In the genomic region with DNA sequence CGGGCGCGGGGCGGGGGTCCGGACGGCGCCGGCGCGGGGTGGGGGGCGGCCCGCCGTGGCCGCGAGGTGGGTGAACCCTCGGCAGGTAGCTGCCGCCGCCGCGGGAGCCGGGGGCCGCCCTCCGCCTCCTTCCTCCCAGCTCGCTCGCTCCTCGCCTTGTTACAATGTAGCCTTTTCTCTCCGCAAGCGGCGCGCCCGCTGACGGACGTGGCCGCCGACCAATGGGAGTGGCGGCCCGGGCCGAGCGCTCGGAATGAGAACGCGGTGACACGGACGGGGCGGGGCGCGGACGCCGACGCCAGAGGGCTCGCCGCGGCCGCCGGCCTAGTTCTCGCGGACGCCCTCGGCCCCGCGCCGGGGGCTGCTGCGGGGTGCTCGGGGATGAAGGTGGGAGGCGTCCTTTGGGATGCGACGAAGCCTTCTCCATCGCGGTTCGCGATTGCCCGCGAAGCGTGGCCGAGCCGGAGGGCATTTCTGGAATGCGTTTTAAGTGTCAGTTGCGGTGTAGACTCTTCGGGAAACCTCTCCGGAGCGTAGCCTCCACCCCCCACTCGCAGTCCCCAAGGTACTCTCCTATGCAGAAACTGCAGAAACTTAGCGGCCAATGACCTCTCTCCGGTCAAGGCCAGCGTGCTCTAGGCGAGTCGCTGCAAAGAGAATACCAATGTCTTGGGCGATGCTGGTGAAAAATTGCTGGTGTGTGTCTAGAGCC, we compare ENCODE assay signal across 8 cellular contexts. TPM values are rescaled to one million over a fixed set of nuclear protein-coding genes. Genes with fewer than 3 reads are reported as not detected.
DNase-seq lines count a peak whose midpoint lies in the region; ATAC-seq and TF ChIP-seq lines count a peak whose summit lies in the region.

No MANE protein-coding gene starts in this region.

- H3K27me3 ChIP-seq in PC-3 (ENCODE audit: low read length): no peaks in the 10 kb centered on the region

- peak overlapping the region; percentile 73 for H3K27ac Mint-ChIP-seq in activated T-cell treated with anti-CD3 and anti-CD28 coated beads, Interleukin-2, amount 50 U/mL, for 24 hours

- peak overlapping the region; percentile 82 for H3K9ac ChIP-seq in PC-3 (ENCODE audit: low read length)

- DNase-seq in DMS153 treated with DMSO at 0.1 percent for 48 hours (lab: John Stamatoyannopoulos, UW; ENCODE audit: unreplicated experiment): peak; percentile 84
- peak; percentile 89 for DNase-seq in Jurkat, Clone E6-1 (ENCODE audit: low read depth, low spot score)
- DNase-seq in PC-3: peak; percentile 96
- peak; percentile 94 for DNase-seq in activated T-cell treated with anti-CD3 and anti-CD28 coated beads, Interleukin-2, amount 50 U/mL, for 24 hours
- DNase-seq in erythroblast (lab: John Stamatoyannopoulos, UW): peak; percentile 97 to 98
- peak; percentile 95 for DNase-seq in mucosa of gallbladder (ENCODE audit: low spot score)
- DNase-seq in stimulated activated CD8-positive, alpha-beta memory T cell treated with anti-CD3 and anti-CD28 coated beads, Interleukin-4, amount 100 ng/mL, for 1 hour (ENCODE audit: low read depth in 2 of 2, low spot score in 1 of 2): peak; percentile 79 to 85

- no peaks in the 10 kb centered on the region for H3K9me3 Mint-ChIP-seq in activated T-cell treated with anti-CD3 and anti-CD28 coated beads, Interleukin-2, amount 50 U/mL, for 24 hours

- POLR2A ChIA-PET in PC-3 (lab: Charles Lee; ENCODE audit: unreplicated experiment): interaction anchor here (0.6 kb wide), 1 partner anchor 974 kb away, joined by 3 read pairs; no protein-coding TSS in a partner anchor

- peak overlapping the region; percentile 83 for H3K4me3 Mint-ChIP-seq in activated T-cell treated with anti-CD3 and anti-CD28 coated beads, Interleukin-2, amount 50 U/mL, for 24 hours

- no peaks in the 10 kb centered on the region for H3F3A ChIP-seq in PC-3 (ENCODE audit: low read length, unreplicated experiment)

- peak; percentile 82 for TF ChIP-seq POLR2A in erythroblast (IDR thresholded peaks at IDR 0.05; ENCODE audit: low read length)

- no peaks in the 10 kb centered on the region for H3K36me3 Mint-ChIP-seq in activated T-cell treated with anti-CD3 and anti-CD28 coated beads, Interleukin-2, amount 50 U/mL, for 24 hours (ENCODE audit: low read depth)

- no peaks in the 10 kb centered on the region for H3K9me3 ChIP-seq in PC-3 (ENCODE audit: low read length)

- TF ChIP-seq CTCF in PC-3 (conservative IDR thresholded peaks at IDR 0.05; ENCODE audit: low read depth, low read length): no peak

- peaks cover 27% of the 10 kb centered on the region for H3K4me1 Mint-ChIP-seq in activated T-cell treated with anti-CD3 and anti-CD28 coated beads, Interleukin-2, amount 50 U/mL, for 24 hours (ENCODE audit: low read depth)

- peaks cover 31% of the 10 kb centered on the region for H3K79me2 ChIP-seq in PC-3 (ENCODE audit: low read length)

- BruUV-seq in PC-3 (replicated peaks; lab: Mats Ljungman, UMichigan): no TSS peak

- no peaks in the 10 kb centered on the region for H3K9me2 ChIP-seq in PC-3 (replicated peaks; ENCODE audit: low read length)

- peak overlapping the region; percentile 100 for H3K4me2 ChIP-seq in PC-3 (ENCODE audit: low read length)

- peak overlapping the region; percentile 25; the same call in 1 of the 2 replicates for H3K27ac ChIP-seq in PC-3 (ENCODE audit: low read length)

- peaks cover 34% of the 10 kb centered on the region for H3K27me3 Mint-ChIP-seq in activated T-cell treated with anti-CD3 and anti-CD28 coated beads, Interleukin-2, amount 50 U/mL, for 24 hours

- ATAC-seq in GM21723 (IDR thresholded peaks at IDR 0.05; ENCODE audit: unreplicated experiment): peak; percentile 98
- peak; percentile 97 for ATAC-seq in PC-3

- H3K36me3 ChIP-seq in PC-3 (ENCODE audit: low read depth, low read length): no peaks in the 10 kb centered on the region

- H3K4me3 ChIP-seq in Jurkat, Clone E6-1 (ENCODE audit: low read length): peak overlapping the region; percentile 84
- peak overlapping the region; percentile 98 for H3K4me3 ChIP-seq in PC-3 (ENCODE audit: low read length)

- intact Hi-C loops in PC-3 (cut with micrococcal nuclease): no loop called here

- CTCF ChIA-PET in PC-3 (lab: Charles Lee): no interaction called here

- peak overlapping the region; percentile 97 for H2AFZ ChIP-seq in PC-3 (ENCODE audit: low read length)

- H4K20me1 ChIP-seq in PC-3 (ENCODE audit: low read length): no peaks in the 10 kb centered on the region

- peaks cover 15% of the 10 kb centered on the region for H3K4me1 ChIP-seq in PC-3 (ENCODE audit: insufficient read depth, low read length)

RNA-seq across cellular contexts. Expression of a gene that starts 0.7 kb away (rescaled TPM):
- 4.0 TPM for polyA plus RNA-seq in Jurkat, Clone E6-1 (2012; ENCODE audit: insufficient read depth, insufficient read length)
- total RNA-seq in PC-3 (2014; rRNA removed): 5.0 and 6.3 TPM in 2 replicates
- 21.3 TPM for total RNA-seq in mucosa of gallbladder

Comparison
In these comparisons a context has a peak if more than half of its experiments do, and no peak if none do; other contexts are left out.
1. Peak in every context shown above with its lines: DNase-seq, ATAC-seq, H3K4me3 ChIP-seq and H3K27ac ChIP-seq.